ENCODE assay signal across 10 cellular contexts in the genomic region with DNA sequence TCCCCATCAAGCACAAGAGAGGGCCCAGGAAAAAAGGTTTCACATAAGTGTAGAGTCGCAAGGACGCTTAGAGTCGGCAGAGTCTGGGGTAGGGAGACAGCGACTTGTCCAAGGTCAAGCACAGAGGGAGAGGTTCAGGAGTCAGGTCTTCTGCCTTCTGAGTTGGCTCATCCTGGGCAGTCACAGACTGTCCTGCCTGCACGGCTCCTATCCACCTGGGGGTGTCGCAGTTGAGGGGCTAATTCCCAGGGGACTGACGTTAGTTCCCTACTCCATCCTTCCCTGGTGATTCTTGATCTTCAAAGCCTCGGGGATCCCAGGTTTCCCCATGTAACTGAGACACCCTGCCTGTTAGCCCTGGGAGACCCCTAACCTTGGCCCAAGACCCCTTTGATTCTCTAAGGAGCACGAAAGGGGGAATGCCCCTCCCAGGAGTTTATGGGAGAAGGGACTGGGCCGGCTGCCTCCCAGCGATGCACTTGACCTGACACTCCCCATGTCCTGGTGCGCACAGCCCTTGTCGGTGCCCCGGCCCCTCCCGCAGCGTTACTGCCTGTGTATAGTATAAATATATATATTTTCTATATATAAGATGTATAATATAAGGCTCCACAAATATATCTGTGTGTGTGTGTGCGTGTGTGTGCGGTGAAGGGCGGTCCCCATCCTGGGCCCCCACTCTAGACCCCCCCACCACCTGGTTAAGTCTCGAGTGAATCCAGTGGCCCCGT. TPM values are rescaled to one million over a fixed set of nuclear protein-coding genes. Genes with fewer than 3 reads are reported as not detected.
DNase-seq lines count a peak whose midpoint lies in the region; ATAC-seq, FAIRE-seq and TF ChIP-seq lines count a peak whose summit lies in the region.
"Had no signal": no experiment of that assay in that cellular context is flagged by ENCODE, and none has a peak within 500 bp of the region (broad histone marks: within the 10 kb centered on the region; RNA-seq: fewer than 3 reads in every experiment).

No MANE protein-coding gene starts in this region.

- no peak overlapping the region for H3K27ac Mint-ChIP-seq in activated T-helper 1 cell treated with anti-CD3 and anti-CD28 coated beads, Interleukin-12 subunit alpha, Interleukin-12 subunit beta, Interleukin-2, Interleukin-4 antibody, amounts not matched to agents 30 ng/mL and 10 ng/mL and 1 ng/mL, durations not matched to agents 14 hours and 24 hours and 36 hours

- no peak overlapping the region for H3K4me3 ChIP-seq in BLaER1 treated with 17β-estradiol and CSF1 and Interleukin-3, amounts not matched to agents 10 nM and 100 nM
- no peak overlapping the region for H3K4me3 ChIP-seq in HEK293 (ENCODE audit: low read depth, low read length)
- H3K4me3 ChIP-seq in left lung = no peak overlapping the region

- intact Hi-C loops in left lung (cut with DNase I) = no loop called here
- intact Hi-C loops in activated T-helper 1 cell treated with anti-CD3 and anti-CD28 coated beads, Interleukin-12 subunit alpha, Interleukin-12 subunit beta, Interleukin-2, Interleukin-4 antibody, amounts not matched to agents 30 ng/mL and 10 ng/mL and 1 ng/mL, durations not matched to agents 14 hours and 24 hours and 36 hours (cut with micrococcal nuclease) = no loop called here

- POLR2A ChIA-PET in HEK293 (lab: Yijun Ruan, JAX) = no interaction called here

- DNase-seq in astrocyte of the hippocampus (ENCODE audit: low read depth, low spot score) (peak; percentile 45), lung microvascular endothelial cell (ENCODE audit: low read depth in 2 of 2) (peak; percentile 37 to 46), HTR-8/SVneo (ENCODE audit: insufficient read length, low spot score) (no peak), DMS153 treated with DMSO at 0.1 percent for 48 hours (lab: John Stamatoyannopoulos, UW; ENCODE audit: unreplicated experiment) (no peak), left lung (no peak)
- no peak for DNase-seq in activated T-helper 1 cell treated with anti-CD3 and anti-CD28 coated beads, Interleukin-12 subunit alpha, Interleukin-12 subunit beta, Interleukin-2, Interleukin-4 antibody, amounts not matched to agents 30 ng/mL and 10 ng/mL and 1 ng/mL, durations not matched to agents 14 hours and 24 hours and 36 hours (ENCODE audit: low spot score)
- DNase-seq: NCI-H1417 treated with DMSO at 0.1 percent for 48 hours had no signal

- peaks cover 0 to 5% (median 0%) of the 10 kb centered on the region in 11 experiments; a peak in 2 of 22 replicates for H4K20me1 ChIP-seq in BLaER1 treated with 17β-estradiol and CSF1 and Interleukin-3, amounts not matched to agents 10 nM and 100 nM

- peaks cover 5% of the 10 kb centered on the region for H3K4me1 Mint-ChIP-seq in activated T-helper 1 cell treated with anti-CD3 and anti-CD28 coated beads, Interleukin-12 subunit alpha, Interleukin-12 subunit beta, Interleukin-2, Interleukin-4 antibody, amounts not matched to agents 30 ng/mL and 10 ng/mL and 1 ng/mL, durations not matched to agents 14 hours and 24 hours and 36 hours (ENCODE audit: low read depth)

- peaks cover 0 to 26% (median 0%) of the 10 kb centered on the region in 11 experiments; a peak in 6 of 22 replicates for H3K36me3 ChIP-seq in BLaER1 treated with 17β-estradiol and CSF1 and Interleukin-3, amounts not matched to agents 10 nM and 100 nM
- H3K36me3 ChIP-seq in HEK293 (ENCODE audit: control insufficient read depth in 2 of 2, insufficient read depth in 1 of 2, low read length in 2 of 2) (no peaks in the 10 kb centered on the region; a peak in 1 of 3 replicates), left lung (no peaks in the 10 kb centered on the region)

- peaks cover 11 to 78% (median 57%) of the 10 kb centered on the region in 10 experiments; a peak in 19 of 20 replicates for H3K4me1 ChIP-seq in BLaER1 treated with 17β-estradiol and CSF1 and Interleukin-3, amounts not matched to agents 10 nM and 100 nM
- no peaks in the 10 kb centered on the region for H3K4me1 ChIP-seq in HEK293 (ENCODE audit: control insufficient read depth, insufficient read depth, low read length)
- H3K4me1 ChIP-seq in left lung = peaks cover 7 to 13% of the 10 kb centered on the region in 2 donors

- H3K27me3 ChIP-seq in BLaER1 treated with 17β-estradiol and CSF1 and Interleukin-3, amounts not matched to agents 10 nM and 100 nM = peaks cover 0 to 9% (median 5%) of the 10 kb centered on the region in 11 experiments; a peak in 5 of 22 replicates
- H3K27me3 ChIP-seq in left lung = peaks cover 0 to 23% of the 10 kb centered on the region in 2 donors

- peaks cover 1% of the 10 kb centered on the region for H3K36me3 Mint-ChIP-seq in activated T-helper 1 cell treated with anti-CD3 and anti-CD28 coated beads, Interleukin-12 subunit alpha, Interleukin-12 subunit beta, Interleukin-2, Interleukin-4 antibody, amounts not matched to agents 30 ng/mL and 10 ng/mL and 1 ng/mL, durations not matched to agents 14 hours and 24 hours and 36 hours (ENCODE audit: low read depth)

- TF ChIP-seq CTCF in HEK293 (tag by site-specific recombination; IDR thresholded peaks at IDR 0.05) (peak; percentile 46; the same call in 1 of the 2 replicates), left lung (IDR thresholded peaks at IDR 0.05) (no peak)

- no peak for ATAC-seq in left lung

- peak overlapping the region in 7 of 11 experiments; percentile 1 to 29 (median 10); a peak in 6 of 22 replicates for H3K4me2 ChIP-seq in BLaER1 treated with 17β-estradiol and CSF1 and Interleukin-3, amounts not matched to agents 10 nM and 100 nM

- no peak overlapping the region for H3K27ac ChIP-seq in BLaER1 treated with 17β-estradiol and CSF1 and Interleukin-3, amounts not matched to agents 10 nM and 100 nM
- H3K27ac ChIP-seq in HEK293 (ENCODE audit: extremely low read depth, low read depth, low read length) (no peak overlapping the region), left lung (no peak overlapping the region)

- H3K9me3 Mint-ChIP-seq in activated T-helper 1 cell treated with anti-CD3 and anti-CD28 coated beads, Interleukin-12 subunit alpha, Interleukin-12 subunit beta, Interleukin-2, Interleukin-4 antibody, amounts not matched to agents 30 ng/mL and 10 ng/mL and 1 ng/mL, durations not matched to agents 14 hours and 24 hours and 36 hours = no peaks in the 10 kb centered on the region

- H3K9me3 ChIP-seq in BLaER1 treated with 17β-estradiol and CSF1 and Interleukin-3, amounts not matched to agents 10 nM and 100 nM (replicated peaks in 1 of 11) = no peaks in the 10 kb centered on the region
- H3K9me3 ChIP-seq in HEK293 (ENCODE audit: control insufficient read depth, insufficient read depth, low read depth, low read length) (no peaks in the 10 kb centered on the region), left lung (no peaks in the 10 kb centered on the region)

- 0 out of 22 replicates have a peak overlapping the region, but pooled peaks of 1 of the 11 experiments have one; percentile 2 for H3K9ac ChIP-seq in BLaER1 treated with 17β-estradiol and CSF1 and Interleukin-3, amounts not matched to agents 10 nM and 100 nM

- H3K4me3 Mint-ChIP-seq in activated T-helper 1 cell treated with anti-CD3 and anti-CD28 coated beads, Interleukin-12 subunit alpha, Interleukin-12 subunit beta, Interleukin-2, Interleukin-4 antibody, amounts not matched to agents 30 ng/mL and 10 ng/mL and 1 ng/mL, durations not matched to agents 14 hours and 24 hours and 36 hours = no peak overlapping the region

- FAIRE-seq in HTR-8/SVneo (lab: Jason Lieb, UNC) = no peak
- FAIRE-seq: GM18507 had no signal

- CTCF ChIA-PET in HEK293 (lab: Yijun Ruan, JAX) = interaction anchor here (1.3 kb wide), 1 partner anchor 41 kb away, joined by 3 read pairs; no protein-coding TSS in a partner anchor

- H3K27me3 Mint-ChIP-seq in activated T-helper 1 cell treated with anti-CD3 and anti-CD28 coated beads, Interleukin-12 subunit alpha, Interleukin-12 subunit beta, Interleukin-2, Interleukin-4 antibody, amounts not matched to agents 30 ng/mL and 10 ng/mL and 1 ng/mL, durations not matched to agents 14 hours and 24 hours and 36 hours (ENCODE audit: insufficient read depth) = no peaks in the 10 kb centered on the region

TF ChIP-seq in HEK293, 187 proteins besides CTCF, POLR2A, EP300 and RAD21:
- TF ChIP-seq ZXDB (tag by site-specific recombination; IDR thresholded peaks at IDR 0.05) = 0 out of 2 replicates have a peak, but pooled peaks have one; percentile 21
- no peak for TF ChIP-seq MEIS1 (CRISPR knock-in tag; IDR thresholded peaks at IDR 0.05; ENCODE audit: borderline replicate concordance)
- TF ChIP-seq ZNF768 (tag by site-specific recombination; IDR thresholded peaks at IDR 0.05) = no peak
- TF ChIP-seq GLI4 (tag by site-specific recombination; IDR thresholded peaks at IDR 0.05) = no peak
- TF ChIP-seq ZNF596 (tag by site-specific recombination; IDR thresholded peaks at IDR 0.05) = no peak
- no peak for TF ChIP-seq ZNF335 (tag by site-specific recombination; conservative IDR thresholded peaks at IDR 0.05)
- 0 out of 2 replicates have a peak, but pooled peaks have one; percentile 7 for TF ChIP-seq ZBTB17 (tag by site-specific recombination; IDR thresholded peaks at IDR 0.05)
- no peak for TF ChIP-seq HOXD13 (CRISPR knock-in tag; IDR thresholded peaks at IDR 0.05; ENCODE audit: borderline replicate concordance)
- peak; percentile 88 for TF ChIP-seq ZNF701 (tag by site-specific recombination; IDR thresholded peaks at IDR 0.05)
- peak; percentile 55 for TF ChIP-seq ZIC2 (tag by site-specific recombination; IDR thresholded peaks at IDR 0.05)

RNA-seq across cellular contexts. Expression of gene TAB1, which starts 14.7 kb away (rescaled TPM):
- 8.5 and 8.9 TPM in 2 replicates for total RNA-seq in lung microvascular endothelial cell
- 10 to 100 TPM; 20.5 to 21.5 TPM for total RNA-seq in left lung
- 23.5 and 27.7 TPM in 2 replicates for total RNA-seq in activated T-helper 1 cell treated with anti-CD3 and anti-CD28 coated beads, Interleukin-12 subunit alpha, Interleukin-12 subunit beta, Interleukin-2, Interleukin-4 antibody, amounts not matched to agents 30 ng/mL and 10 ng/mL and 1 ng/mL, durations not matched to agents 14 hours and 24 hours and 36 hours

RNA-seq across cellular contexts. Expression of gene SYNGR1, which starts 35.1 kb away (rescaled TPM):
- total RNA-seq in lung microvascular endothelial cell (under 0.01 and 0.44 TPM in 2 replicates), left lung (1 to 10 TPM; 5.5 to 7.2 TPM)
- total RNA-seq in activated T-helper 1 cell treated with anti-CD3 and anti-CD28 coated beads, Interleukin-12 subunit alpha, Interleukin-12 subunit beta, Interleukin-2, Interleukin-4 antibody, amounts not matched to agents 30 ng/mL and 10 ng/mL and 1 ng/mL, durations not matched to agents 14 hours and 24 hours and 36 hours = not detected in 2 replicates

Comparison
In these comparisons a context has a peak if more than half of its experiments do, and no peak if none do; other contexts are left out.
1. DNase-seq: peak in astrocyte of the hippocampus (single experiment) and lung microvascular endothelial cell (2 of 2); none in HTR-8/SVneo (single experiment), DMS153 treated with DMSO at 0.1 percent for 48 hours (single experiment), left lung (0 of 2) and activated T-helper 1 cell treated with anti-CD3 and anti-CD28 coated beads, Interleukin-12 subunit alpha, Interleukin-12 subunit beta, Interleukin-2, Interleukin-4 antibody, amounts not matched to agents 30 ng/mL and 10 ng/mL and 1 ng/mL, durations not matched to agents 14 hours and 24 hours and 36 hours (single experiment).